14 cellular contexts compared by ENCODE assay signal in the genomic region with DNA sequence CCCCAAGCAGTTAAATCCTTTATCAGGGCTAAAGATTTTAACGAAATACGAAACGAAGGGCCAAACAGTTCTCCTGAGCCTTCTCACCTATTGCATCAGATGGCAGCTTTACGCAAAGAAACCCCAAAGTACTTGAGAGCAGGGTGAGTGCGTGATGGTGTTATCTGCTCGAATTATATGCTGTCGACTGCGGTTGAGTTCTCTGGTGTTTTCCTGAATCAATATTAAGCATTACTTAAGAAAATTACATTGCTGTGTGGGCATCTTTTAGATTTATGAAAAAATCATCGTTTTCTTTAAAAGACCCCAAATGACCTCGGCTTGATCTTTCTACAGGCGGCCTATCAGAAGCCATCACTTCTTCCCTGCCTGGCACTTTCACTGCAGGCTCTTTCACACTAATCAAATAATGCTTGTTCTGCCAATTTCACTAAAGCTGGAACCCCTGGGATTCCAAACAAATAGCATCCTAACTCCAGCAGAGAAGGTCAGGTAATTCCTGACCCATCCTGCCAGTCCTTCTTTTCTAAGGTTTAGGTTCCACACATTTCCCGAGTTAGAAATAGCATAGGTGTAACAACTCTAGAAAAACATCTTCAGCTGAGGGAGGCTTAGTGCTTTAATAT. TPM values are rescaled to one million over a fixed set of nuclear protein-coding genes. Genes with fewer than 3 reads are reported as not detected.
DNase-seq lines count a peak whose midpoint lies in the region; ATAC-seq and TF ChIP-seq lines count a peak whose summit lies in the region.
"Had no signal": no experiment of that assay in that cellular context is flagged by ENCODE, and none has a peak within 500 bp of the region (broad histone marks: within the 10 kb centered on the region; RNA-seq: fewer than 3 reads in every experiment).

No MANE protein-coding gene starts in this region.

- H3K4me1 Mint-ChIP-seq in GM23338: peaks cover 22% of the 10 kb centered on the region; the same call in 2 of the 3 replicates
- H3K4me1 Mint-ChIP-seq in T-helper 17 cell: peaks cover 5% of the 10 kb centered on the region
- H3K4me1 Mint-ChIP-seq in naive thymus-derived CD4-positive, alpha-beta T cell: peaks cover 6 to 19% (median 13%) of the 10 kb centered on the region in 7 donors

- no peaks in the 10 kb centered on the region; the same call in 2 of the 3 replicates for H3K9me3 Mint-ChIP-seq in GM23338
- peaks cover 0 to 4% (median 0%) of the 10 kb centered on the region in 11 donors for H3K9me3 Mint-ChIP-seq in naive thymus-derived CD4-positive, alpha-beta T cell
- H3K9me3 Mint-ChIP-seq: activated T-cell treated with anti-CD3 and anti-CD28 coated beads, Interleukin-2, amount 50 U/mL, for 4 hours had no signal

- TF ChIP-seq CTCF in BE2C (IDR thresholded peaks at IDR 0.05; ENCODE audit: low read depth, low read length) (no peak), GM23338 (conservative IDR thresholded peaks at IDR 0.05; ENCODE audit: low read depth in 2 of 2) (no peak)

- DNase-seq in BE2C (no peak), GM23338 (ENCODE audit: low spot score) (peak; percentile 34), T-helper 17 cell (no peak), NCI-H446 (lab: John Stamatoyannopoulos, UW) (no peak)
- DNase-seq in naive thymus-derived CD4-positive, alpha-beta T cell: no peak
- DNase-seq in effector CD4-positive, alpha-beta T cell: no peak
- DNase-seq in activated CD8-positive, alpha-beta memory T cell treated with anti-CD3 and anti-CD28 coated beads for 24 hours: no peak
- DNase-seq: activated T-cell treated with anti-CD3 and anti-CD28 coated beads, Interleukin-2, amount 50 U/mL, for 4 hours; Peyer's patch had no signal

- intact Hi-C loops in naive thymus-derived CD4-positive, alpha-beta T cell (cut with micrococcal nuclease): no loop called here

- no peak overlapping the region for H3K27ac ChIP-seq in GM23338 (ENCODE audit: low read depth)
- no peak overlapping the region for H3K27ac ChIP-seq in naive thymus-derived CD4-positive, alpha-beta T cell (ENCODE audit: low read depth, low read length)
- H3K27ac ChIP-seq: parathyroid adenoma, Peyer's patch had no signal

- no peaks in the 10 kb centered on the region for H3K9me2 ChIP-seq in GM23338 (ENCODE audit: insufficient read depth)

- H3F3A ChIP-seq in GM23338 (replicated peaks; ENCODE audit: low read depth): 0 out of 2 replicates have a peak, but pooled peaks cover 3% of the 10 kb centered on the region

- peaks cover 9% of the 10 kb centered on the region for H3K27me3 ChIP-seq in BE2C
- peaks cover 58% of the 10 kb centered on the region for H3K27me3 ChIP-seq in GM23338 (ENCODE audit: insufficient read depth)
- peaks cover 6 to 17% of the 10 kb centered on the region in 2 donors for H3K27me3 ChIP-seq in naive thymus-derived CD4-positive, alpha-beta T cell (ENCODE audit: control insufficient read depth in 2 of 2, insufficient read depth in 2 of 2, low read length in 2 of 2)
- H3K27me3 ChIP-seq: Peyer's patch had no signal

- H3K4me1 ChIP-seq in BE2C: peaks cover 10% of the 10 kb centered on the region
- H3K4me1 ChIP-seq in GM23338 (ENCODE audit: insufficient read depth): peaks cover 18% of the 10 kb centered on the region
- H3K4me1 ChIP-seq in naive thymus-derived CD4-positive, alpha-beta T cell (ENCODE audit: control insufficient read depth in 2 of 2, insufficient read depth in 2 of 2, low read length in 2 of 2): peaks cover 0 to 5% of the 10 kb centered on the region in 2 donors
- H3K4me1 ChIP-seq: parathyroid adenoma had no signal

- H3K27me3 Mint-ChIP-seq in GM23338 (ENCODE audit: insufficient read depth, low read depth, poor library complexity) (peaks cover 39% of the 10 kb centered on the region), T-helper 17 cell (peaks cover 58% of the 10 kb centered on the region)
- H3K27me3 Mint-ChIP-seq in naive thymus-derived CD4-positive, alpha-beta T cell: peaks cover 51 to 62% (median 56%) of the 10 kb centered on the region in 5 donors

- H3K4me3 ChIP-seq in BE2C (ENCODE audit: low read depth, low read length) (peak overlapping the region; percentile 77), GM23338 (peak overlapping the region; percentile 77)
- no peak overlapping the region for H3K4me3 ChIP-seq in naive thymus-derived CD4-positive, alpha-beta T cell (ENCODE audit: low read length)

- 0 out of 2 replicates have a peak, but pooled peaks cover 3% of the 10 kb centered on the region for H3K9me3 ChIP-seq in BE2C
- no peaks in the 10 kb centered on the region for H3K9me3 ChIP-seq in T-helper 17 cell (ENCODE audit: control insufficient read depth, low read length, poor library complexity, severe bottlenecking)
- no peaks in the 10 kb centered on the region for H3K9me3 ChIP-seq in naive thymus-derived CD4-positive, alpha-beta T cell (ENCODE audit: control insufficient read depth in 2 of 3, low read length in 3 of 3)
- H3K9me3 ChIP-seq: Peyer's patch had no signal

- H3K4me3 Mint-ChIP-seq in GM23338: peak overlapping the region; percentile 83
- H3K4me3 Mint-ChIP-seq in T-helper 17 cell: peak overlapping the region; percentile 90
- peak overlapping the region in 8 of 10 donors; percentile 39 to 86 (median 72) for H3K4me3 Mint-ChIP-seq in naive thymus-derived CD4-positive, alpha-beta T cell
- H3K4me3 Mint-ChIP-seq: activated T-cell treated with anti-CD3 and anti-CD28 coated beads, Interleukin-2, amount 50 U/mL, for 4 hours had no signal

- H2AFZ ChIP-seq in GM23338: no peak overlapping the region
- H2AFZ ChIP-seq: parathyroid adenoma had no signal

- H3K27ac Mint-ChIP-seq in GM23338 (no peak overlapping the region), T-helper 17 cell (no peak overlapping the region)
- H3K27ac Mint-ChIP-seq in naive thymus-derived CD4-positive, alpha-beta T cell: peak overlapping the region in 1 of 9 donors; percentile 44
- H3K27ac Mint-ChIP-seq: CD14-positive monocyte had no signal

- CTCF ChIA-PET in naive thymus-derived CD4-positive, alpha-beta T cell (lab: Charles Lee): no interaction called here

- H3K36me3 Mint-ChIP-seq in GM23338 (ENCODE audit: low read depth) (no peaks in the 10 kb centered on the region), T-helper 17 cell (ENCODE audit: low read depth) (peaks cover 2% of the 10 kb centered on the region)
- H3K36me3 Mint-ChIP-seq in naive thymus-derived CD4-positive, alpha-beta T cell: no peaks in the 10 kb centered on the region
- H3K36me3 Mint-ChIP-seq: CD14-positive monocyte had no signal

- no peaks in the 10 kb centered on the region for H3K36me3 ChIP-seq in BE2C
- H3K36me3 ChIP-seq in GM23338 (ENCODE audit: insufficient read depth): no peaks in the 10 kb centered on the region
- H3K36me3 ChIP-seq in naive thymus-derived CD4-positive, alpha-beta T cell (ENCODE audit: control insufficient read depth in 2 of 3, insufficient read depth in 3 of 3, low read length in 3 of 3): no peaks in the 10 kb centered on the region
- H3K36me3 ChIP-seq: Peyer's patch had no signal

- H4K20me1 ChIP-seq in GM23338 (replicated peaks; ENCODE audit: insufficient read depth): peaks cover 5% of the 10 kb centered on the region; the same call in 1 of the 2 replicates

- POLR2A ChIA-PET in naive thymus-derived CD4-positive, alpha-beta T cell (lab: Charles Lee): no interaction called here

- H3K4me2 ChIP-seq in GM23338: peak overlapping the region; percentile 93

- ATAC-seq in GM23338 (peak; percentile 30), T-helper 17 cell (no peak), HG03097 (IDR thresholded peaks at IDR 0.05; ENCODE audit: low FRiP score, unreplicated experiment) (no peak)
- no peak for ATAC-seq in naive thymus-derived CD4-positive, alpha-beta T cell
- ATAC-seq: activated T-cell treated with anti-CD3 and anti-CD28 coated beads, Interleukin-2, amount 50 U/mL, for 4 hours; HCT116 had no signal

- no peaks in the 10 kb centered on the region for H3K79me2 ChIP-seq in GM23338 (replicated peaks; ENCODE audit: insufficient read depth)
- H3K79me2 ChIP-seq: parathyroid adenoma had no signal

TF ChIP-seq in GM23338, 12 proteins besides CTCF, POLR2A, EP300 and RAD21:
- no peak for TF ChIP-seq ZNF114 (CRISPR knock-in tag; IDR thresholded peaks at IDR 0.05)
- TF ChIP-seq EZH2 (IDR thresholded peaks at IDR 0.05; ENCODE audit: low read depth, unreplicated experiment): peak; percentile 59
- TF ChIP-seq STAT1 (IDR thresholded peaks at IDR 0.05; ENCODE audit: unreplicated experiment): no peak

RNA-seq across cellular contexts. Expression of gene UBE2QL1, which starts 1.7 kb away (rescaled TPM):
- 7.1 TPM for polyA plus RNA-seq in BE2C (2012; ENCODE audit: insufficient read depth, insufficient read length, low read depth)
- 0.82 and 0.83 TPM in 2 replicates for total RNA-seq in GM23338 (2014; rRNA removed; shearing (Covaris generic))
- 0.40 and 0.43 TPM in 2 replicates for polyA plus RNA-seq in GM23338 (2016; fragmentation: Nextera tagmentation; extraction: Ambion mirVana)
- total RNA-seq in T-helper 17 cell: under 1 TPM in 1 of 2 donors, not detected in 1; 0.05 TPM
- under 1 TPM in 2 of 5 experiments, not detected in 3; 0.21 to 0.44 TPM for total RNA-seq in naive thymus-derived CD4-positive, alpha-beta T cell
- polyA plus RNA-seq in naive thymus-derived CD4-positive, alpha-beta T cell: not detected
- total RNA-seq: activated T-cell treated with anti-CD3 and anti-CD28 coated beads, Interleukin-2, amount 50 U/mL, for 4 hours had no signal
- polyA plus RNA-seq: CD14-positive monocyte, keratinocyte had no signal
